8 cellular contexts compared by ENCODE assay signal in genomic region chr21:43106965-43107793, GRCh38. TPM values are rescaled to one million over a fixed set of nuclear protein-coding genes. Genes with fewer than 3 reads are reported as not detected.
DNase-seq lines count a peak whose midpoint lies in the region; ATAC-seq, FAIRE-seq and TF ChIP-seq lines count a peak whose summit lies in the region.
"Not testable (repeated sequence)": the region's sequence is repeated elsewhere in the genome, so short reads cannot be mapped to it uniquely, and the experiment has no call there.

Gene U2AF1, minus strand, starts transcription at chr21:43107570. Its CDS starts 76 bp downstream, at chr21:43107494.

- not testable (repeated sequence) for H3K4me1 ChIP-seq in GM12878 (ENCODE audit: control insufficient read depth, insufficient read depth, low read length)

- TF ChIP-seq EP300 in GM12878 (IDR thresholded peaks at IDR 0.05; ENCODE audit: borderline replicate concordance in 1 of 2, control insufficient read depth in 1 of 2, low read depth in 2 of 2, low read length in 2 of 2); neural cell (conservative IDR thresholded peaks at IDR 0.05; ENCODE audit: poor library complexity, severe bottlenecking): not testable (repeated sequence)

- DNase-seq in D341Med (ENCODE audit: low spot score) (peak; percentile 6), T-helper 2 cell (peak; percentile 38 to 75 (median 49)), Right ventricle myocardium superior (peak; percentile 87)
- DNase-seq in GM12878 (ENCODE audit: low read depth, low spot score): not testable (repeated sequence)
- DNase-seq in stimulated activated CD8-positive, alpha-beta memory T cell treated with anti-CD3 and anti-CD28 coated beads, Interleukin-15, amount 100 ng/mL, for 24 hours (ENCODE audit: low read depth): peak; percentile 32

- SMC1A ChIA-PET in GM12878 (lab: Charles Lee; ENCODE audit: uncharacterized antibody, unreplicated experiment): not testable (repeated sequence)

- H3F3A ChIP-seq in neural cell (ENCODE audit: insufficient read depth, low read length, poor library complexity, severe bottlenecking): not testable (repeated sequence)

- H3K9ac ChIP-seq in GM12878 (ENCODE audit: control insufficient read depth, insufficient read depth, low read length): not testable (repeated sequence)
- H3K9ac ChIP-seq in neural cell (ENCODE audit: low read length): peak within 1 kb of the TSS; percentile 58

- not testable (repeated sequence) for H3K27ac ChIP-seq in GM12878 (ENCODE audit: control insufficient read depth, insufficient read depth); neural cell (ENCODE audit: low read length)

- TF ChIP-seq POLR2A in GM12878 (IDR thresholded peaks at IDR 0.05; ENCODE audit: low read depth, low read length): not testable (repeated sequence)

- not testable (repeated sequence) for TF ChIP-seq RAD21 in GM12878 (IDR thresholded peaks at IDR 0.05; ENCODE audit: insufficient read depth, low read depth, low read length); neural cell (conservative IDR thresholded peaks at IDR 0.05)

- H3K36me3 ChIP-seq in GM12878 (ENCODE audit: control insufficient read depth in 2 of 2, insufficient read depth in 2 of 2, low read length in 1 of 2); neural cell (ENCODE audit: insufficient read depth, low read length): not testable (repeated sequence)

- RAD21 ChIA-PET in GM12878 (lab: Charles Lee; ENCODE audit: unreplicated experiment): not testable (repeated sequence)

- CTCF ChIA-PET in GM12878 (lab: Yijun Ruan, JAX): not testable (repeated sequence)

- ATAC-seq in GM21619 (IDR thresholded peaks at IDR 0.05; ENCODE audit: unreplicated experiment): peak; percentile 67
- ATAC-seq in HG03442 (IDR thresholded peaks at IDR 0.05; ENCODE audit: unreplicated experiment): peak; percentile 71
- ATAC-seq in GM12878: peak; percentile 84
- ATAC-seq in Right ventricle myocardium superior (ENCODE audit: poor library complexity): peak; percentile 99

- H3K4me3 ChIP-seq in GM12878: not testable (repeated sequence)
- H3K4me3 ChIP-seq in neural cell (ENCODE audit: low read length): peak within 1 kb of the TSS; percentile 61

- POLR2A ChIA-PET in GM12878 (lab: Charles Lee): not testable (repeated sequence)

- H3K9me3 ChIP-seq in GM12878 (replicated peaks; ENCODE audit: control insufficient read depth, insufficient read depth, low read length); neural cell (ENCODE audit: low read length): not testable (repeated sequence)

- H3K79me2 ChIP-seq in GM12878 (ENCODE audit: control insufficient read depth, insufficient read depth, low read length); neural cell (replicated peaks; ENCODE audit: insufficient read depth, low read length): not testable (repeated sequence)

- WGBS in GM12878 (ENCODE audit: insufficient coverage, insufficient replicate concordance, low lambda C conversion rate, missing lambda C conversion rate): no CpG with 5 or more reads among the region's 107 CpGs

- H3K4me2 ChIP-seq in GM12878 (ENCODE audit: control insufficient read depth, insufficient read depth); neural cell (ENCODE audit: low read length): not testable (repeated sequence)

- TF ChIP-seq CTCF in GM12878 (IDR thresholded peaks at IDR 0.05 in 2 of 3, conservative IDR thresholded peaks at IDR 0.05 in 1 of 3; ENCODE audit: control insufficient read depth in 2 of 3, extremely low read depth in 1 of 3, insufficient read depth in 1 of 3, low read depth in 3 of 3, low read length in 3 of 3); neural cell (IDR thresholded peaks at IDR 0.05; ENCODE audit: poor library complexity, severe bottlenecking): not testable (repeated sequence)

- intact Hi-C loops in GM12878 (cut with micrococcal nuclease; ENCODE audit: unreplicated experiment); Right ventricle myocardium superior (cut with DNase I): not testable (repeated sequence)

- in situ Hi-C loops in GM12878 (cut with MboI): not testable (repeated sequence)

- not testable (repeated sequence) for H3K27me3 ChIP-seq in GM12878 (replicated peaks in 1 of 2; ENCODE audit: control insufficient read depth in 2 of 2, insufficient read depth in 2 of 2, low read length in 1 of 2); neural cell (ENCODE audit: insufficient read depth, low read depth, low read length)

- H2AFZ ChIP-seq in GM12878 (ENCODE audit: control insufficient read depth, low read depth, low read length); neural cell (ENCODE audit: low read depth, low read length): not testable (repeated sequence)

- not testable (repeated sequence) for FAIRE-seq in GM12878 (lab: Jason Lieb, UNC)

- not testable (repeated sequence) for BruUV-seq in GM12878 (replicated peaks; lab: Mats Ljungman, UMichigan)

- H3K9me2 ChIP-seq in neural cell (ENCODE audit: insufficient read depth, low read length): not testable (repeated sequence)

- H4K20me1 ChIP-seq in GM12878 (ENCODE audit: control insufficient read depth, insufficient read depth); neural cell (ENCODE audit: insufficient read depth): not testable (repeated sequence)

TF ChIP-seq in neural cell, 6 proteins besides CTCF, POLR2A, EP300 and RAD21:
- TF ChIP-seq MXI1 (conservative IDR thresholded peaks at IDR 0.05; ENCODE audit: poor library complexity, severe bottlenecking): peak; percentile 53
- peak; percentile 63 for TF ChIP-seq POLR2AphosphoS5 (IDR thresholded peaks at IDR 0.05)

RNA-seq across cellular contexts. Expression of gene U2AF1, which starts in this region (rescaled TPM):
- 97.5 and 116 TPM in 2 replicates for total RNA-seq in GM12878 (2013; cell fraction: nucleolus; rRNA removed)
- total RNA-seq in GM12878 (2014; rRNA removed): 30.3 and 38.4 TPM in 2 replicates
- 21.1 and 21.5 TPM in 2 replicates for total RNA-seq in GM12878 (2014; rRNA removed; fragmentation: Illumina TruSeq; extraction: Trizol)
- total RNA-seq in GM12878 (2021): 8.6 and 14.4 TPM in 2 replicates
- polyA plus RNA-seq in GM12878 (2011; ENCODE audit: low read depth): 33.6 TPM
- polyA plus RNA-seq in GM12878 (2011; rRNA removed): 31.4 and 34.1 TPM in 2 replicates
- 59.9 and 130 TPM in 2 replicates for polyA plus RNA-seq in GM12878 (2011; cell fraction: cytosol; rRNA removed)
- polyA plus RNA-seq in GM12878 (2011; cell fraction: nucleus; rRNA removed): 41.1 and 91.2 TPM in 2 replicates
- polyA plus RNA-seq in GM12878 (2012): 28.9 and 74.4 TPM in 2 replicates
- 57.3 and 103 TPM in 2 replicates for polyA plus RNA-seq in GM12878 (2014; fragmentation: Illumina TruSeq; extraction: Trizol)
- 10 to 100 TPM; 48.4 to 71.7 TPM for polyA plus RNA-seq in GM12878 (2014; fragmentation: Nextera tagmentation; extraction: Ambion mirVana)
- polyA plus RNA-seq in GM12878 (2014; rRNA removed): 108 and 161 TPM in 2 replicates
- polyA plus RNA-seq in GM12878 (2016; fragmentation: Nextera tagmentation; extraction: Ambion mirVana): 100 to 1,000 TPM; 135 to 182 TPM
- 23.7 and 32.3 TPM in 2 replicates for polyA minus RNA-seq in GM12878 (2011; rRNA and poly(A)+ RNA removed)
- 1.9 and 4.2 TPM in 2 replicates for polyA minus RNA-seq in GM12878 (2011; cell fraction: cytosol; rRNA and poly(A)+ RNA removed)
- 23.5 and 27.7 TPM in 2 replicates for polyA minus RNA-seq in GM12878 (2011; cell fraction: nucleus; rRNA and poly(A)+ RNA removed)
- 6.5 TPM for total RNA-seq in Right ventricle myocardium superior
- polyA plus RNA-seq in neural cell: 47.6 and 48.7 TPM in 2 replicates
- 40.4 and 58.0 TPM in 2 replicates for polyA minus RNA-seq in neural cell
